30 cellular contexts compared by ENCODE assay signal in the genomic region with DNA sequence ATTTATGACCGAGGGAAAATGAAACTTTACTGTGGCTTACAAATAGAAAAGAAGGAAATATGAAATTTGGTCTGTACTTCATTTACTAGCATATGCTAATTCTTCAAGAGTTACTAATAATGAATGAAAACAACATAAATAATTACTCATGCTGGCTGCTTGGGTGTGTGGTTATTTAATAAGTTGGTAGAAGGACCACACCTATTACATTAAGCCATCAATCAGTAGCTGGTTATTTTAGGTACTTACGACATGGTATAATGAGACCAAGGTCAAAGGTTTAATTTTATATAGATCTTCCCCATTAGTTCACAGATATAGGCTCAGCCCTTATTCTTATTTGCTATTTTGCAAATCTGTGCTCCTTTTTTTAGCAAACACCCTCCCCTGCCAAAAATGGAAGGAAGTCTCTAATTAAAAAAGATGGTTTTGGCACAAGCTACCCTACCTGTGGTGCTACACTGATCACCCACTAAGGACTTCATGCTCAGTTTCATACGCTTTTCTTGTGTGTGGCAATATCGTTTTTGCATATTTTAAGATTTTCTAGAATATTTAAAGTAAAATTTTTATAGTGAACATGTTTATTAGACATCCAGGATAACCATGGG. TPM values are rescaled to one million over a fixed set of nuclear protein-coding genes. Genes with fewer than 3 reads are reported as not detected.
"Had no signal": no experiment of that assay in that cellular context is flagged by ENCODE, and none has a peak within 500 bp of the region (broad histone marks: within the 10 kb centered on the region; RNA-seq: fewer than 3 reads in every experiment).

No MANE protein-coding gene starts in this region.

- H3K4me3 ChIP-seq: dorsolateral prefrontal cortex, esophagus squamous epithelium, lower lobe of right lung, ovary, psoas muscle, sigmoid colon, stomach, thyroid gland had no signal

- H3K4me1 ChIP-seq: lower lobe of right lung, psoas muscle, sigmoid colon, stomach, thyroid gland had no signal

- DNase-seq: dorsolateral prefrontal cortex; effector CD4-positive, alpha-beta T cell; esophagus squamous epithelium; head of caudate nucleus; left ventricle myocardium superior; lower lobe of right lung; natural killer cell; occipital lobe; ovary; posterior cingulate gyrus; psoas muscle; sigmoid colon; stimulated activated CD4-positive, alpha-beta T cell treated with anti-CD3 and anti-CD28 coated beads, Interleukin-2, amount 100 ng/mL, for 24 hours; stimulated activated CD4-positive, alpha-beta T cell treated with anti-CD3 and anti-CD28 coated beads, Interleukin-4, amount 100 ng/mL, for 24 hours; stimulated activated naive CD4-positive, alpha-beta T cell treated with Interleukin-2 at 50 U/mL for 16 hours; stomach; thyroid gland; trophoblast cell had no signal

- H3K36me3 ChIP-seq: esophagus squamous epithelium, lower lobe of right lung, ovary, sigmoid colon, stomach, thyroid gland had no signal

- H3K27me3 ChIP-seq: dorsolateral prefrontal cortex, esophagus squamous epithelium, ovary, sigmoid colon, stomach, thyroid gland had no signal

- H3K9me3 ChIP-seq: esophagus squamous epithelium, lower lobe of right lung, ovary, sigmoid colon, stomach, thyroid gland had no signal

- H3K27ac ChIP-seq: dorsolateral prefrontal cortex, lower lobe of right lung, ovary, psoas muscle, sigmoid colon, stomach, thyroid gland had no signal

- ATAC-seq: left ventricle myocardium superior; lower lobe of right lung; natural killer cell; psoas muscle; right cardiac atrium; stimulated activated effector memory CD8-positive, alpha-beta T cell treated with anti-CD3 and anti-CD28 coated beads, Interleukin-12 subunit alpha, Interleukin-12 subunit beta, amount 100 ng/mL, for 72 hours had no signal

RNA-seq across cellular contexts. Expression of a gene that starts 14.1 kb away (rescaled TPM):
- total RNA-seq: dorsolateral prefrontal cortex, epithelial cell of proximal tubule, fibroblast of villous mesenchyme, frontal cortex, left ventricle myocardium superior, lower lobe of right lung, mesenteric fat pad, mononuclear cell, natural killer cell, occipital lobe, ovary, psoas muscle, renal cortical epithelial cell, right cardiac atrium, sigmoid colon, skeletal muscle tissue, stomach, subcutaneous adipose tissue, temporal lobe, thyroid gland, urinary bladder had no signal
